In genomic region chr2:6184532-6185302, GRCh38 we compare ENCODE assay signal across 16 cellular contexts.
DNase-seq lines count a peak whose midpoint lies in the region; ATAC-seq, FAIRE-seq and TF ChIP-seq lines count a peak whose summit lies in the region.
"Had no signal": no experiment of that assay in that cellular context is flagged by ENCODE, and none has a peak within 500 bp of the region (broad histone marks: within the 10 kb centered on the region; RNA-seq: fewer than 3 reads in every experiment).

No MANE protein-coding gene starts in this region.

- TF ChIP-seq CTCF in A549 (IDR thresholded peaks at IDR 0.05) (no peak), mesothelial cell of epicardium (IDR thresholded peaks at IDR 0.05; ENCODE audit: unreplicated experiment) (no peak)

- POLR2A ChIA-PET in A549 (lab: Yijun Ruan, JAX) = no interaction called here
- POLR2A ChIA-PET in activated CD4-positive, alpha-beta memory T cell treated with anti-CD3 and anti-CD28 coated beads, Interleukin-2, amount 10 ng/mL, durations not matched to agents 7 days and 5 days (lab: Charles Lee) = no interaction called here

- no peaks in the 10 kb centered on the region for H3K9me3 Mint-ChIP-seq in mesothelial cell of epicardium
- peaks cover 3% of the 10 kb centered on the region for H3K9me3 Mint-ChIP-seq in activated CD4-positive, alpha-beta memory T cell treated with anti-CD3 and anti-CD28 coated beads, Interleukin-2, amount 10 ng/mL, durations not matched to agents 7 days and 5 days
- no peaks in the 10 kb centered on the region for H3K9me3 Mint-ChIP-seq in activated naive CD4-positive, alpha-beta T cell treated with anti-CD3 and anti-CD28 coated beads for 36 hours

- no peak for FAIRE-seq in A549 (lab: Jason Lieb, UNC)

- no peak for TF ChIP-seq POLR2A in A549 (IDR thresholded peaks at IDR 0.05; ENCODE audit: low read length)

- H3K36me3 Mint-ChIP-seq in mesothelial cell of epicardium = no peaks in the 10 kb centered on the region
- no peaks in the 10 kb centered on the region for H3K36me3 Mint-ChIP-seq in activated CD4-positive, alpha-beta memory T cell treated with anti-CD3 and anti-CD28 coated beads, Interleukin-2, amount 10 ng/mL, durations not matched to agents 7 days and 5 days (ENCODE audit: low read depth)
- no peaks in the 10 kb centered on the region for H3K36me3 Mint-ChIP-seq in activated naive CD4-positive, alpha-beta T cell treated with anti-CD3 and anti-CD28 coated beads for 36 hours (ENCODE audit: low read depth)
- H3K36me3 Mint-ChIP-seq: activated naive CD8-positive, alpha-beta T cell had no signal

- 27% methylated on average over 13 of the region's 13 CpGs for WGBS in A549 (ENCODE audit: missing lambda C conversion rate)

- no peak overlapping the region for H3K4me2 ChIP-seq in A549

- TF ChIP-seq RAD21 in A549 (conservative IDR thresholded peaks at IDR 0.05 in 1 of 2, IDR thresholded peaks at IDR 0.05 in 1 of 2) = no peak

- no peak for ATAC-seq in A549
- ATAC-seq in GM19455 (IDR thresholded peaks at IDR 0.05; ENCODE audit: unreplicated experiment) = no peak
- ATAC-seq in left lobe of liver = no peak
- ATAC-seq: esophagus mucosa had no signal

- peak overlapping the region; percentile 92 for H3K27ac Mint-ChIP-seq in mesothelial cell of epicardium
- H3K27ac Mint-ChIP-seq in activated CD4-positive, alpha-beta memory T cell treated with anti-CD3 and anti-CD28 coated beads, Interleukin-2, amount 10 ng/mL, durations not matched to agents 7 days and 5 days = no peak overlapping the region
- no peak overlapping the region for H3K27ac Mint-ChIP-seq in activated naive CD4-positive, alpha-beta T cell treated with anti-CD3 and anti-CD28 coated beads for 36 hours
- H3K27ac Mint-ChIP-seq: activated naive CD8-positive, alpha-beta T cell; HFFc6 had no signal

- no peak for TF ChIP-seq EP300 in A549 (IDR thresholded peaks at IDR 0.05)

- CTCF ChIA-PET in A549 (lab: Yijun Ruan, JAX) = interaction anchor here (0.6 to 1.2 kb wide), 2 partner anchors 20 to 36 kb away, joined by 3 read pairs; no protein-coding TSS in a partner anchor
- CTCF ChIA-PET in activated CD4-positive, alpha-beta memory T cell treated with anti-CD3 and anti-CD28 coated beads, Interleukin-2, amount 10 ng/mL, durations not matched to agents 7 days and 5 days (lab: Charles Lee) = no interaction called here
- CTCF ChIA-PET in activated naive CD4-positive, alpha-beta T cell treated with anti-CD3 and anti-CD28 coated beads for 36 hours (lab: Charles Lee) = no interaction called here

- H3K4me1 ChIP-seq in A549 = peaks cover 23% of the 10 kb centered on the region; the same call in 2 of the 3 replicates

- intact Hi-C loops in activated naive CD4-positive, alpha-beta T cell treated with anti-CD3 and anti-CD28 coated beads for 36 hours (cut with micrococcal nuclease) = no loop called here

- H3K9me3 ChIP-seq in A549 = no peaks in the 10 kb centered on the region
- H3K9me3 ChIP-seq: Caco-2 had no signal

- peaks cover 53% of the 10 kb centered on the region for H3K4me1 Mint-ChIP-seq in mesothelial cell of epicardium
- no peaks in the 10 kb centered on the region for H3K4me1 Mint-ChIP-seq in activated CD4-positive, alpha-beta memory T cell treated with anti-CD3 and anti-CD28 coated beads, Interleukin-2, amount 10 ng/mL, durations not matched to agents 7 days and 5 days
- no peaks in the 10 kb centered on the region for H3K4me1 Mint-ChIP-seq in activated naive CD4-positive, alpha-beta T cell treated with anti-CD3 and anti-CD28 coated beads for 36 hours (ENCODE audit: low read depth)

- no peak overlapping the region for H3K4me3 Mint-ChIP-seq in mesothelial cell of epicardium
- no peak overlapping the region for H3K4me3 Mint-ChIP-seq in activated CD4-positive, alpha-beta memory T cell treated with anti-CD3 and anti-CD28 coated beads, Interleukin-2, amount 10 ng/mL, durations not matched to agents 7 days and 5 days
- no peak overlapping the region for H3K4me3 Mint-ChIP-seq in activated naive CD4-positive, alpha-beta T cell treated with anti-CD3 and anti-CD28 coated beads for 36 hours
- H3K4me3 Mint-ChIP-seq: activated naive CD8-positive, alpha-beta T cell; HFFc6 had no signal

- DNase-seq in A549 (ENCODE audit: low read depth in 1 of 2, low spot score in 1 of 2) = no peak
- peak; percentile 26 for DNase-seq in NCI-H2029 (lab: John Stamatoyannopoulos, UW)
- DNase-seq in amniotic epithelial cell (ENCODE audit: low read depth) = peak; percentile 65
- no peak for DNase-seq in mesothelial cell of epicardium (ENCODE audit: low spot score in 2 of 2, unreplicated experiment in 2 of 2)
- no peak for DNase-seq in activated CD4-positive, alpha-beta memory T cell treated with anti-CD3 and anti-CD28 coated beads, Interleukin-2, amount 10 ng/mL, durations not matched to agents 7 days and 5 days
- no peak for DNase-seq in left lobe of liver (ENCODE audit: low spot score)
- no peak for DNase-seq in activated naive CD4-positive, alpha-beta T cell treated with anti-CD3 and anti-CD28 coated beads for 36 hours
- DNase-seq: activated CD8-positive, alpha-beta memory T cell treated with anti-CD3 and anti-CD28 coated beads, Interleukin-2, amount 50 U/mL, for 4 hours; Caco-2; HFFc6; hypothalamus; NCI-H1105; occipital lobe had no signal

- H3K27me3 Mint-ChIP-seq in mesothelial cell of epicardium (ENCODE audit: low read depth) = no peaks in the 10 kb centered on the region
- no peaks in the 10 kb centered on the region for H3K27me3 Mint-ChIP-seq in activated CD4-positive, alpha-beta memory T cell treated with anti-CD3 and anti-CD28 coated beads, Interleukin-2, amount 10 ng/mL, durations not matched to agents 7 days and 5 days
- peaks cover 2% of the 10 kb centered on the region for H3K27me3 Mint-ChIP-seq in activated naive CD4-positive, alpha-beta T cell treated with anti-CD3 and anti-CD28 coated beads for 36 hours (ENCODE audit: low read depth)

- peak overlapping the region; percentile 37 to 68; a peak in 1 of 6 replicates for H3K27ac ChIP-seq in A549

- no peak overlapping the region for H3K4me3 ChIP-seq in A549

TF ChIP-seq in A549, 52 proteins besides CTCF, POLR2A, EP300 and RAD21:
- TF ChIP-seq HDAC2 (IDR thresholded peaks at IDR 0.05) (no peak), USF2 (IDR thresholded peaks at IDR 0.05) (no peak), NPAS2 (CRISPR knock-in tag; IDR thresholded peaks at IDR 0.05; ENCODE audit: borderline replicate concordance) (no peak), GATA3 (IDR thresholded peaks at IDR 0.05; ENCODE audit: borderline replicate concordance) (no peak), PBX3 (IDR thresholded peaks at IDR 0.05) (no peak), HEYL (CRISPR knock-in tag; IDR thresholded peaks at IDR 0.05) (no peak), SREBF2 (IDR thresholded peaks at IDR 0.05) (no peak), JUN (IDR thresholded peaks at IDR 0.05) (no peak)

Comparison
In these comparisons a context has a peak if more than half of its experiments do, and no peak if none do; other contexts are left out.
1. DNase-seq: peak in NCI-H2029 (single experiment) and amniotic epithelial cell (single experiment); none in A549 (0 of 2), mesothelial cell of epicardium (0 of 2), activated CD4-positive, alpha-beta memory T cell treated with anti-CD3 and anti-CD28 coated beads, Interleukin-2, amount 10 ng/mL, durations not matched to agents 7 days and 5 days (single experiment), left lobe of liver (single experiment) and activated naive CD4-positive, alpha-beta T cell treated with anti-CD3 and anti-CD28 coated beads for 36 hours (single experiment).